In the genomic region with DNA sequence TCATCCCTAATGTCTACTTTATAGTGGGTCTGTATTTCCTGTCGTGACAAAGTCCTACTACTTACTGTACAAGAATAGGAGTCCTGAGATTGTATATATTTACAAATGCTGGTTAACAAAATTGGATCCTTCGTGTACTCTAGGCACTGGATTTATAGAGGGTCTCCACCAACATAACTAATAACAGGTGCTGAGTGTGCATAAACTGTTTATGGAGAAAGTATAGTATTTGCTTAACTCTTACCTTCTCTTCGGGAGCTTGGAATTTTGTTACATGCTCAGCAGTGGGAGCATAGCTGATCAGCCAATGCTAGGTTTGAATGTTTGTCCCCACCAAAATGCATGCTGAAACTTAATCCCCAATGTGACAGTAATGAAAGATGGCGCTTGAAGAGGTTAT, we compare ENCODE assay signal across 2 cellular contexts.
TF ChIP-seq lines count a peak whose summit lies in the region.

No MANE protein-coding gene starts in this region.

TF ChIP-seq in IMR-90, 13 proteins besides CTCF, POLR2A, EP300 and RAD21:
- TF ChIP-seq MXI1 (IDR thresholded peaks at IDR 0.05; ENCODE audit: borderline replicate concordance, low read depth, low read length), result no peak
- TF ChIP-seq MAFK (IDR thresholded peaks at IDR 0.05; ENCODE audit: low read depth, low read length), result peak; percentile 36; the same call in 1 of the 2 replicates

TF ChIP-seq in K562, 482 proteins besides CTCF, POLR2A, EP300 and RAD21:
- no peak for TF ChIP-seq CBFB (CRISPR knock-in tag; IDR thresholded peaks at IDR 0.05)
- TF ChIP-seq C11orf30 (IDR thresholded peaks at IDR 0.05; ENCODE audit: low read depth), result peak; percentile 25; the same call in 1 of the 2 replicates
- peak; percentile 39; the same call in 1 of the 2 replicates for TF ChIP-seq ZNF316 (IDR thresholded peaks at IDR 0.05)
TF ChIP-seq in K562: peak in this region for 2.
